ENCODE assay signal across 9 cellular contexts in genomic region chr15:47812436-47813109, GRCh38.
A peak's percentile ranks its signal among the peaks of the same experiment; 100 is the strongest.
DNase-seq lines count a peak whose midpoint lies in the region; ATAC-seq and TF ChIP-seq lines count a peak whose summit lies in the region.
"Had no signal": no experiment of that assay in that cellular context is flagged by ENCODE, and none has a peak within 500 bp of the region (broad histone marks: within the 10 kb centered on the region; RNA-seq: fewer than 3 reads in every experiment).

No MANE protein-coding gene starts in this region.

- no peaks in the 10 kb centered on the region for H3K9me3 Mint-ChIP-seq in stimulated activated naive CD8-positive, alpha-beta T cell treated with anti-CD3 and anti-CD28 coated beads, Interleukin-15, amount 100 ng/mL, for 72 hours
- H3K9me3 Mint-ChIP-seq in HFFc6, result no peaks in the 10 kb centered on the region
- H3K9me3 Mint-ChIP-seq: stimulated activated naive CD8-positive, alpha-beta T cell treated with anti-CD3 and anti-CD28 coated beads, Interleukin-15, Interleukin-2, amounts not matched to agents 100 ng/mL and 50 ng/mL, for 24 hours had no signal

- peak; percentile 65 for DNase-seq in ELR (ENCODE audit: low read depth)
- DNase-seq in foreskin fibroblast, result peak; percentile 4 to 5
- no peak for DNase-seq in stimulated activated naive CD8-positive, alpha-beta T cell treated with anti-CD3 and anti-CD28 coated beads, Interleukin-15, amount 100 ng/mL, for 72 hours
- DNase-seq in HUDEP-2 (lab: John Stamatoyannopoulos, UW; ENCODE audit: unreplicated experiment in 76 of 76), result no peak
- DNase-seq in HFFc6, result no peak
- no peak for DNase-seq in left ventricle myocardium inferior

- H3K4me1 ChIP-seq in left ventricle myocardium inferior, result no peaks in the 10 kb centered on the region

- TF ChIP-seq CTCF in foreskin fibroblast (IDR thresholded peaks at IDR 0.05; ENCODE audit: low read depth, low read length), result no peak
- TF ChIP-seq CTCF in HFFc6 (IDR thresholded peaks at IDR 0.05), result no peak
- TF ChIP-seq CTCF in left ventricle myocardium inferior (IDR thresholded peaks at IDR 0.05; ENCODE audit: borderline replicate concordance), result no peak

- ATAC-seq in GM21423 (IDR thresholded peaks at IDR 0.05; ENCODE audit: unreplicated experiment), result peak; percentile 74
- ATAC-seq in HG03558 (IDR thresholded peaks at IDR 0.05; ENCODE audit: extremely low read depth, unreplicated experiment), result peak; percentile 55
- no peak for ATAC-seq in stimulated activated naive CD8-positive, alpha-beta T cell treated with anti-CD3 and anti-CD28 coated beads, Interleukin-15, amount 100 ng/mL, for 72 hours

- H3K4me3 ChIP-seq in foreskin fibroblast (ENCODE audit: low read depth in 1 of 2, low read length in 2 of 2) (no peak overlapping the region), left ventricle myocardium inferior (no peak overlapping the region)

- H3K27me3 ChIP-seq in left ventricle myocardium inferior (ENCODE audit: low read depth), result no peaks in the 10 kb centered on the region

- H3K9me3 ChIP-seq in left ventricle myocardium inferior (replicated peaks), result no peaks in the 10 kb centered on the region

- no peaks in the 10 kb centered on the region for H3K4me1 Mint-ChIP-seq in stimulated activated naive CD8-positive, alpha-beta T cell treated with anti-CD3 and anti-CD28 coated beads, Interleukin-15, amount 100 ng/mL, for 72 hours
- H3K4me1 Mint-ChIP-seq in HFFc6 (ENCODE audit: low read depth), result peaks cover 15% of the 10 kb centered on the region

- H3K36me3 Mint-ChIP-seq in HFFc6 (ENCODE audit: low read depth), result no peaks in the 10 kb centered on the region

- intact Hi-C loops in left ventricle myocardium inferior (cut with micrococcal nuclease), result no loop called here

- no peak overlapping the region for H3K4me3 Mint-ChIP-seq in stimulated activated naive CD8-positive, alpha-beta T cell treated with anti-CD3 and anti-CD28 coated beads, Interleukin-15, amount 100 ng/mL, for 72 hours
- no peak overlapping the region for H3K4me3 Mint-ChIP-seq in HFFc6
- H3K4me3 Mint-ChIP-seq: stimulated activated naive CD8-positive, alpha-beta T cell treated with anti-CD3 and anti-CD28 coated beads, Interleukin-15, Interleukin-2, amounts not matched to agents 100 ng/mL and 50 ng/mL, for 24 hours had no signal

- H3K27ac Mint-ChIP-seq in stimulated activated naive CD8-positive, alpha-beta T cell treated with anti-CD3 and anti-CD28 coated beads, Interleukin-15, amount 100 ng/mL, for 72 hours, result peak overlapping the region in 1 of 2 donors; percentile 12
- H3K27ac Mint-ChIP-seq in HFFc6, result no peak overlapping the region
- H3K27ac Mint-ChIP-seq: stimulated activated naive CD8-positive, alpha-beta T cell treated with anti-CD3 and anti-CD28 coated beads, Interleukin-15, Interleukin-2, amounts not matched to agents 100 ng/mL and 50 ng/mL, for 24 hours had no signal

- H3K36me3 ChIP-seq in left ventricle myocardium inferior, result no peaks in the 10 kb centered on the region

- no peak overlapping the region for H3K27ac ChIP-seq in left ventricle myocardium inferior (replicated peaks)

- peaks cover 14% of the 10 kb centered on the region for H3K27me3 Mint-ChIP-seq in stimulated activated naive CD8-positive, alpha-beta T cell treated with anti-CD3 and anti-CD28 coated beads, Interleukin-15, amount 100 ng/mL, for 72 hours
- H3K27me3 Mint-ChIP-seq in HFFc6 (ENCODE audit: insufficient read depth), result no peaks in the 10 kb centered on the region; the same call in none of the 2 replicates
- H3K27me3 Mint-ChIP-seq: stimulated activated naive CD8-positive, alpha-beta T cell treated with anti-CD3 and anti-CD28 coated beads, Interleukin-15, Interleukin-2, amounts not matched to agents 100 ng/mL and 50 ng/mL, for 24 hours had no signal

Comparison
In these comparisons a context has a peak if more than half of its experiments do, and no peak if none do; other contexts are left out.
1. DNase-seq: peak in ELR (single experiment) and foreskin fibroblast (2 of 2); none in stimulated activated naive CD8-positive, alpha-beta T cell treated with anti-CD3 and anti-CD28 coated beads, Interleukin-15, amount 100 ng/mL, for 72 hours (0 of 2), HUDEP-2 (0 of 76), HFFc6 (single experiment) and left ventricle myocardium inferior (single experiment).